ENCODE assay signal across 20 cellular contexts in genomic region chr17:78421084-78421533, GRCh38. TPM values are rescaled to one million over a fixed set of nuclear protein-coding genes. Genes with fewer than 3 reads are reported as not detected.
A peak's percentile ranks its signal among the peaks of the same experiment; 100 is the strongest.
DNase-seq lines count a peak whose midpoint lies in the region; ATAC-seq and TF ChIP-seq lines count a peak whose summit lies in the region.
"Had no signal": no experiment of that assay in that cellular context is flagged by ENCODE, and none has a peak within 500 bp of the region (broad histone marks: within the 10 kb centered on the region; RNA-seq: fewer than 3 reads in every experiment).

No MANE protein-coding gene starts in this region.

- peaks cover 50% of the 10 kb centered on the region for H3K4me1 Mint-ChIP-seq in T-helper 1 cell treated with Interleukin-12 subunit alpha and Interleukin-12 subunit beta and Interleukin-4 antibody, amounts not matched to agents 30 μg/mL and 1 μg/mL, for 36 hours (ENCODE audit: low read depth)
- H3K4me1 Mint-ChIP-seq in dendritic cell treated with granulocyte-macrophage colony-stimulating factor and Interleukin-4, amounts not matched to agents 40 ng/mL and 50 ng/mL, for 4 days (ENCODE audit: low read depth), result peaks cover 55% of the 10 kb centered on the region
- peaks cover 13 to 22% of the 10 kb centered on the region in 2 donors for H3K4me1 Mint-ChIP-seq in stimulated activated naive B cell treated with anti-CD40 and anti-IgM and Interleukin-4, amounts not matched to agents 10 μg/mL and 1 μg/mL and 100 μg/mL, for 72 hours
- peaks cover 13 to 56% (median 28%) of the 10 kb centered on the region in 7 donors for H3K4me1 Mint-ChIP-seq in naive thymus-derived CD4-positive, alpha-beta T cell

- no peak overlapping the region for H3K4me3 Mint-ChIP-seq in T-helper 1 cell treated with Interleukin-12 subunit alpha and Interleukin-12 subunit beta and Interleukin-4 antibody, amounts not matched to agents 30 μg/mL and 1 μg/mL, for 36 hours
- H3K4me3 Mint-ChIP-seq in dendritic cell treated with granulocyte-macrophage colony-stimulating factor and Interleukin-4, amounts not matched to agents 40 ng/mL and 50 ng/mL, for 4 days, result no peak overlapping the region
- no peak overlapping the region for H3K4me3 Mint-ChIP-seq in stimulated activated naive B cell treated with anti-CD40 and anti-IgM and Interleukin-4, amounts not matched to agents 10 μg/mL and 1 μg/mL and 100 μg/mL, for 72 hours
- H3K4me3 Mint-ChIP-seq in naive thymus-derived CD4-positive, alpha-beta T cell, result no peak overlapping the region
- H3K4me3 Mint-ChIP-seq: stimulated activated memory B cell treated with anti-CD40 and anti-IgM and Interleukin-4, amounts not matched to agents 10 μg/mL and 1 μg/mL and 100 μg/mL, for 72 hours had no signal

- ATAC-seq in stimulated activated naive B cell treated with anti-CD40 and anti-IgM and Interleukin-4, amounts not matched to agents 10 μg/mL and 1 μg/mL and 100 μg/mL, for 72 hours (replicated peaks), result no peak
- ATAC-seq in naive thymus-derived CD4-positive, alpha-beta T cell, result no peak
- ATAC-seq: upper lobe of right lung had no signal

- no peak overlapping the region for H3K9ac ChIP-seq in HUES64 (ENCODE audit: low read depth, low read length)

- H3K4me3 ChIP-seq in HUES64 (ENCODE audit: low read length) (no peak overlapping the region), neutrophil (ENCODE audit: low read depth in 1 of 2, low read length in 1 of 2) (peak overlapping the region in 1 of 2 experiments; percentile 34), breast epithelium (no peak overlapping the region)
- H3K4me3 ChIP-seq in naive thymus-derived CD4-positive, alpha-beta T cell (ENCODE audit: low read length), result no peak overlapping the region
- H3K4me3 ChIP-seq: psoas muscle, upper lobe of right lung had no signal

- intact Hi-C loops in dendritic cell treated with granulocyte-macrophage colony-stimulating factor and Interleukin-4, amounts not matched to agents 40 ng/mL and 50 ng/mL, for 4 days (cut with micrococcal nuclease), result loop anchor here (5.0 kb wide), 1 partner anchor 169 kb away; no protein-coding TSS in a partner anchor
- intact Hi-C loops in breast epithelium (cut with DNase I; ENCODE audit: low total_unique reads), result loop anchor here (10.0 kb wide), 1 partner anchor 136 kb away; no protein-coding TSS in a partner anchor
- intact Hi-C loops in naive thymus-derived CD4-positive, alpha-beta T cell (cut with micrococcal nuclease), result loop anchor here in 1 of 2 donors (10.0 kb wide), 1 partner anchor 336 kb away; no protein-coding TSS in a partner anchor

- TF ChIP-seq CTCF in neutrophil (IDR thresholded peaks at IDR 0.05) (no peak), breast epithelium (IDR thresholded peaks at IDR 0.05) (no peak)

- DNase-seq in T-helper 1 cell, result no peak
- no peak for DNase-seq in stimulated activated naive B cell treated with anti-CD40 and anti-IgM and Interleukin-4, amounts not matched to agents 10 μg/mL and 1 μg/mL and 100 μg/mL, for 72 hours
- DNase-seq in breast epithelium (ENCODE audit: low spot score in 2 of 2), result no peak
- no peak for DNase-seq in naive thymus-derived CD4-positive, alpha-beta T cell
- DNase-seq: 8988T; activated CD4-positive, alpha-beta T cell treated with anti-CD3 and anti-CD28 coated beads, Interleukin-2, amount 50 U/mL, for 1 hour; C1 segment of cervical spinal cord; DMS153; foreskin melanocyte; GOT3; NCI-H1105; NCI-H69; psoas muscle; stimulated activated CD4-positive, alpha-beta T cell treated with anti-CD3 and anti-CD28 coated beads, Interleukin-12 subunit alpha, Interleukin-12 subunit beta, amount 100 ng/mL, for 4 hours; upper lobe of right lung had no signal

- H3K9me3 ChIP-seq in HUES64 (ENCODE audit: insufficient read depth, low read depth, low read length) (no peaks in the 10 kb centered on the region), neutrophil (no peaks in the 10 kb centered on the region), breast epithelium (no peaks in the 10 kb centered on the region)
- H3K9me3 ChIP-seq in naive thymus-derived CD4-positive, alpha-beta T cell (ENCODE audit: control insufficient read depth in 2 of 3, low read length in 3 of 3), result no peaks in the 10 kb centered on the region
- H3K9me3 ChIP-seq: psoas muscle, upper lobe of right lung had no signal

- peaks cover 5% of the 10 kb centered on the region; the same call in 1 of the 2 replicates for H3K4me1 ChIP-seq in HUES64 (ENCODE audit: insufficient read depth, low read length)
- H3K4me1 ChIP-seq in neutrophil (ENCODE audit: control insufficient read depth in 1 of 2, insufficient read depth in 1 of 2, low read depth in 1 of 2, low read length in 1 of 2), result peaks cover 73 to 85% of the 10 kb centered on the region in 2 experiments
- H3K4me1 ChIP-seq in breast epithelium, result no peaks in the 10 kb centered on the region
- H3K4me1 ChIP-seq in naive thymus-derived CD4-positive, alpha-beta T cell (ENCODE audit: control insufficient read depth in 2 of 2, insufficient read depth in 2 of 2, low read length in 2 of 2), result peaks cover under 1 to 6% of the 10 kb centered on the region in 2 donors

- H3K36me3 ChIP-seq in HUES64 (ENCODE audit: insufficient read depth, low read length) (peaks cover 82% of the 10 kb centered on the region), neutrophil (peaks cover 72% of the 10 kb centered on the region), breast epithelium (no peaks in the 10 kb centered on the region)
- peaks cover 0 to 74% (median 4%) of the 10 kb centered on the region in 3 experiments for H3K36me3 ChIP-seq in naive thymus-derived CD4-positive, alpha-beta T cell (ENCODE audit: control insufficient read depth in 2 of 3, insufficient read depth in 3 of 3, low read length in 3 of 3)

- POLR2A ChIA-PET in naive thymus-derived CD4-positive, alpha-beta T cell (lab: Charles Lee), result interaction anchor here (1.0 to 2.2 kb wide), 2 partner anchors 60 to 169 kb away, joined by 4 to 10 read pairs; no protein-coding TSS in a partner anchor

- no peaks in the 10 kb centered on the region for H3K9me3 Mint-ChIP-seq in T-helper 1 cell treated with Interleukin-12 subunit alpha and Interleukin-12 subunit beta and Interleukin-4 antibody, amounts not matched to agents 30 μg/mL and 1 μg/mL, for 36 hours
- H3K9me3 Mint-ChIP-seq in dendritic cell treated with granulocyte-macrophage colony-stimulating factor and Interleukin-4, amounts not matched to agents 40 ng/mL and 50 ng/mL, for 4 days, result no peaks in the 10 kb centered on the region
- no peaks in the 10 kb centered on the region for H3K9me3 Mint-ChIP-seq in stimulated activated naive B cell treated with anti-CD40 and anti-IgM and Interleukin-4, amounts not matched to agents 10 μg/mL and 1 μg/mL and 100 μg/mL, for 72 hours
- peaks cover 0 to 1% (median 0%) of the 10 kb centered on the region in 11 donors for H3K9me3 Mint-ChIP-seq in naive thymus-derived CD4-positive, alpha-beta T cell
- H3K9me3 Mint-ChIP-seq: stimulated activated memory B cell treated with anti-CD40 and anti-IgM and Interleukin-4, amounts not matched to agents 10 μg/mL and 1 μg/mL and 100 μg/mL, for 72 hours had no signal

- H3K27me3 ChIP-seq in HUES64 (ENCODE audit: insufficient read depth, low read length) (no peaks in the 10 kb centered on the region), neutrophil (no peaks in the 10 kb centered on the region), breast epithelium (no peaks in the 10 kb centered on the region)
- H3K27me3 ChIP-seq in naive thymus-derived CD4-positive, alpha-beta T cell (ENCODE audit: control insufficient read depth in 2 of 2, insufficient read depth in 2 of 2, low read length in 2 of 2), result no peaks in the 10 kb centered on the region
- H3K27me3 ChIP-seq: upper lobe of right lung had no signal

- H3K27ac Mint-ChIP-seq in T-helper 1 cell treated with Interleukin-12 subunit alpha and Interleukin-12 subunit beta and Interleukin-4 antibody, amounts not matched to agents 30 μg/mL and 1 μg/mL, for 36 hours, result peak overlapping the region; percentile 58
- H3K27ac Mint-ChIP-seq in dendritic cell treated with granulocyte-macrophage colony-stimulating factor and Interleukin-4, amounts not matched to agents 40 ng/mL and 50 ng/mL, for 4 days, result peak overlapping the region; percentile 52
- H3K27ac Mint-ChIP-seq in stimulated activated naive B cell treated with anti-CD40 and anti-IgM and Interleukin-4, amounts not matched to agents 10 μg/mL and 1 μg/mL and 100 μg/mL, for 72 hours, result no peak overlapping the region
- peak overlapping the region in 3 of 9 donors; percentile 50 to 75 (median 55) for H3K27ac Mint-ChIP-seq in naive thymus-derived CD4-positive, alpha-beta T cell
- H3K27ac Mint-ChIP-seq: stimulated activated memory B cell treated with anti-CD40 and anti-IgM and Interleukin-4, amounts not matched to agents 10 μg/mL and 1 μg/mL and 100 μg/mL, for 72 hours had no signal

- no peaks in the 10 kb centered on the region for H3K27me3 Mint-ChIP-seq in T-helper 1 cell treated with Interleukin-12 subunit alpha and Interleukin-12 subunit beta and Interleukin-4 antibody, amounts not matched to agents 30 μg/mL and 1 μg/mL, for 36 hours (ENCODE audit: low read depth)
- H3K27me3 Mint-ChIP-seq in dendritic cell treated with granulocyte-macrophage colony-stimulating factor and Interleukin-4, amounts not matched to agents 40 ng/mL and 50 ng/mL, for 4 days, result no peaks in the 10 kb centered on the region
- no peaks in the 10 kb centered on the region for H3K27me3 Mint-ChIP-seq in stimulated activated naive B cell treated with anti-CD40 and anti-IgM and Interleukin-4, amounts not matched to agents 10 μg/mL and 1 μg/mL and 100 μg/mL, for 72 hours
- no peaks in the 10 kb centered on the region for H3K27me3 Mint-ChIP-seq in naive thymus-derived CD4-positive, alpha-beta T cell
- H3K27me3 Mint-ChIP-seq: stimulated activated memory B cell treated with anti-CD40 and anti-IgM and Interleukin-4, amounts not matched to agents 10 μg/mL and 1 μg/mL and 100 μg/mL, for 72 hours had no signal

- H3K36me3 Mint-ChIP-seq in T-helper 1 cell treated with Interleukin-12 subunit alpha and Interleukin-12 subunit beta and Interleukin-4 antibody, amounts not matched to agents 30 μg/mL and 1 μg/mL, for 36 hours (ENCODE audit: low read depth), result peaks cover 56% of the 10 kb centered on the region
- peaks cover 97% of the 10 kb centered on the region for H3K36me3 Mint-ChIP-seq in dendritic cell treated with granulocyte-macrophage colony-stimulating factor and Interleukin-4, amounts not matched to agents 40 ng/mL and 50 ng/mL, for 4 days (ENCODE audit: low read depth)
- H3K36me3 Mint-ChIP-seq in stimulated activated naive B cell treated with anti-CD40 and anti-IgM and Interleukin-4, amounts not matched to agents 10 μg/mL and 1 μg/mL and 100 μg/mL, for 72 hours, result peaks cover 40 to 60% of the 10 kb centered on the region in 2 donors
- peaks cover 4 to 31% (median 12%) of the 10 kb centered on the region in 5 donors for H3K36me3 Mint-ChIP-seq in naive thymus-derived CD4-positive, alpha-beta T cell

- no peak for TF ChIP-seq POLR2A in breast epithelium (IDR thresholded peaks at IDR 0.05)

- 91% methylated on average over 6 of the region's 6 CpGs for WGBS in HUES64

- H3K27ac ChIP-seq in HUES64 (ENCODE audit: low read depth, low read length) (peak overlapping the region; percentile 61; the same call in 1 of the 2 replicates), neutrophil (peak overlapping the region; percentile 94), breast epithelium (peak overlapping the region in 1 of 2 donors; percentile 8)
- H3K27ac ChIP-seq in naive thymus-derived CD4-positive, alpha-beta T cell (ENCODE audit: low read depth, low read length), result no peak overlapping the region
- H3K27ac ChIP-seq: upper lobe of right lung had no signal

- CTCF ChIA-PET in naive thymus-derived CD4-positive, alpha-beta T cell (lab: Charles Lee), result interaction anchor here (0.6 to 6.6 kb wide), 13 partner anchors 13 to 244 kb away, joined by 3 to 50 read pairs (median 5); no protein-coding TSS in a partner anchor

RNA-seq across cellular contexts. Expression of gene PGS1, which starts 42.7 kb away (rescaled TPM):
- 20.3 TPM for polyA plus RNA-seq in HUES64 (2013, experiment 1 of 2)
- polyA plus RNA-seq in HUES64 (2013, experiment 2 of 2), result 21.7 TPM
- total RNA-seq in breast epithelium, result 10 to 100 TPM; 33.9 to 58.7 (median 50.2) TPM
- total RNA-seq in naive thymus-derived CD4-positive, alpha-beta T cell, result 10 to 100 TPM; 66.6 to 84.3 (median 82.0) TPM
- 10 to 100 TPM; 36.1 to 52.3 TPM for polyA plus RNA-seq in naive thymus-derived CD4-positive, alpha-beta T cell
